In genomic region chr17:50627782-50628601, GRCh38 we compare ENCODE assay signal across 1 cellular context.
TF ChIP-seq lines count a peak whose summit lies in the region.

No MANE protein-coding gene starts in this region.

TF ChIP-seq in GM23338, 12 proteins besides CTCF, POLR2A, EP300 and RAD21 (continued from another document):
- TF ChIP-seq, protein P1, sequence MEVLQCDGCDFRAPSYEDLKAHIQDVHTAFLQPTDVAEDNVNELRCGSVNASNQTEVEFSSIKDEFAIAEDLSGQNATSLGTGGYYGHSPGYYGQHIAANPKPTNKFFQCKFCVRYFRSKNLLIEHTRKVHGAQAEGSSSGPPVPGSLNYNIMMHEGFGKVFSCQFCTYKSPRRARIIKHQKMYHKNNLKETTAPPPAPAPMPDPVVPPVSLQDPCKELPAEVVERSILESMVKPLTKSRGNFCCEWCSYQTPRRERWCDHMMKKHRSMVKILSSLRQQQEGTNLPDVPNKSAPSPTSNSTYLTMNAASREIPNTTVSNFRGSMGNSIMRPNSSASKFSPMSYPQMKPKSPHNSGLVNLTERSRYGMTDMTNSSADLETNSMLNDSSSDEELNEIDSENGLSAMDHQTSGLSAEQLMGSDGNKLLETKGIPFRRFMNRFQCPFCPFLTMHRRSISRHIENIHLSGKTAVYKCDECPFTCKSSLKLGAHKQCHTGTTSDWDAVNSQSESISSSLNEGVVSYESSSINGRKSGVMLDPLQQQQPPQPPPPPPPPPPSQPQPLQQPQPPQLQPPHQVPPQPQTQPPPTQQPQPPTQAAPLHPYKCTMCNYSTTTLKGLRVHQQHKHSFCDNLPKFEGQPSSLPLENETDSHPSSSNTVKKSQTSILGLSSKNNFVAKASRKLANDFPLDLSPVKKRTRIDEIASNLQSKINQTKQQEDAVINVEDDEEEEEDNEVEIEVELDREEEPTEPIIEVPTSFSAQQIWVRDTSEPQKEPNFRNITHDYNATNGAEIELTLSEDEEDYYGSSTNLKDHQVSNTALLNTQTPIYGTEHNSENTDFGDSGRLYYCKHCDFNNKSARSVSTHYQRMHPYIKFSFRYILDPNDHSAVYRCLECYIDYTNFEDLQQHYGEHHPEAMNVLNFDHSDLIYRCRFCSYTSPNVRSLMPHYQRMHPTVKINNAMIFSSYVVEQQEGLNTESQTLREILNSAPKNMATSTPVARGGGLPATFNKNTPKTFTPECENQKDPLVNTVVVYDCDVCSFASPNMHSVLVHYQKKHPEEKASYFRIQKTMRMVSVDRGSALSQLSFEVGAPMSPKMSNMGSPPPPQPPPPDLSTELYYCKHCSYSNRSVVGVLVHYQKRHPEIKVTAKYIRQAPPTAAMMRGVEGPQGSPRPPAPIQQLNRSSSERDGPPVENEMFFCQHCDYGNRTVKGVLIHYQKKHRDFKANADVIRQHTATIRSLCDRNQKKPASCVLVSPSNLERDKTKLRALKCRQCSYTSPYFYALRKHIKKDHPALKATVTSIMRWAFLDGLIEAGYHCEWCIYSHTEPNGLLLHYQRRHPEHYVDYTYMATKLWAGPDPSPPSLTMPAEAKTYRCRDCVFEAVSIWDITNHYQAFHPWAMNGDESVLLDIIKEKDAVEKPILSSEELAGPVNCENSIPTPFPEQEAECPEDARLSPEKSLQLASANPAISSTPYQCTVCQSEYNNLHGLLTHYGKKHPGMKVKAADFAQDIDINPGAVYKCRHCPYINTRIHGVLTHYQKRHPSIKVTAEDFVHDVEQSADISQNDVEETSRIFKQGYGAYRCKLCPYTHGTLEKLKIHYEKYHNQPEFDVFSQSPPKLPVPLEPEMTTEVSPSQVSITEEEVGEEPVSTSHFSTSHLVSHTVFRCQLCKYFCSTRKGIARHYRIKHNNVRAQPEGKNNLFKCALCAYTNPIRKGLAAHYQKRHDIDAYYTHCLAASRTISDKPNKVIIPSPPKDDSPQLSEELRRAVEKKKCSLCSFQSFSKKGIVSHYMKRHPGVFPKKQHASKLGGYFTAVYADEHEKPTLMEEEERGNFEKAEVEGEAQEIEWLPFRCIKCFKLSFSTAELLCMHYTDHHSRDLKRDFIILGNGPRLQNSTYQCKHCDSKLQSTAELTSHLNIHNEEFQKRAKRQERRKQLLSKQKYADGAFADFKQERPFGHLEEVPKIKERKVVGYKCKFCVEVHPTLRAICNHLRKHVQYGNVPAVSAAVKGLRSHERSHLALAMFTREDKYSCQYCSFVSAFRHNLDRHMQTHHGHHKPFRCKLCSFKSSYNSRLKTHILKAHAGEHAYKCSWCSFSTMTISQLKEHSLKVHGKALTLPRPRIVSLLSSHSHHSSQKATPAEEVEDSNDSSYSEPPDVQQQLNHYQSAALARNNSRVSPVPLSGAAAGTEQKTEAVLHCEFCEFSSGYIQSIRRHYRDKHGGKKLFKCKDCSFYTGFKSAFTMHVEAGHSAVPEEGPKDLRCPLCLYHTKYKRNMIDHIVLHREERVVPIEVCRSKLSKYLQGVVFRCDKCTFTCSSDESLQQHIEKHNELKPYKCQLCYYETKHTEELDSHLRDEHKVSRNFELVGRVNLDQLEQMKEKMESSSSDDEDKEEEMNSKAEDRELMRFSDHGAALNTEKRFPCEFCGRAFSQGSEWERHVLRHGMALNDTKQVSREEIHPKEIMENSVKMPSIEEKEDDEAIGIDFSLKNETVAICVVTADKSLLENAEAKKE (CRISPR knock-in tag; IDR thresholded peaks at IDR 0.05): no peak
- TF ChIP-seq REST (IDR thresholded peaks at IDR 0.05; ENCODE audit: unreplicated experiment) (no peak), ETS1 (IDR thresholded peaks at IDR 0.05) (no peak), EZH2 (IDR thresholded peaks at IDR 0.05; ENCODE audit: low read depth, unreplicated experiment) (no peak), STAT1 (IDR thresholded peaks at IDR 0.05; ENCODE audit: unreplicated experiment) (no peak), JUNB (IDR thresholded peaks at IDR 0.05; ENCODE audit: unreplicated experiment) (no peak), NANOG (IDR thresholded peaks at IDR 0.05; ENCODE audit: borderline replicate concordance) (no peak), POLR2AphosphoS5 (IDR thresholded peaks at IDR 0.05; ENCODE audit: low read depth) (no peak), ZNF331 (CRISPR knock-in tag; IDR thresholded peaks at IDR 0.05; ENCODE audit: low read depth) (no peak), EZH2phosphoT487 (IDR thresholded peaks at IDR 0.05; ENCODE audit: unreplicated experiment) (no peak)
